1 cellular context compared by ENCODE assay signal in the genomic region with DNA sequence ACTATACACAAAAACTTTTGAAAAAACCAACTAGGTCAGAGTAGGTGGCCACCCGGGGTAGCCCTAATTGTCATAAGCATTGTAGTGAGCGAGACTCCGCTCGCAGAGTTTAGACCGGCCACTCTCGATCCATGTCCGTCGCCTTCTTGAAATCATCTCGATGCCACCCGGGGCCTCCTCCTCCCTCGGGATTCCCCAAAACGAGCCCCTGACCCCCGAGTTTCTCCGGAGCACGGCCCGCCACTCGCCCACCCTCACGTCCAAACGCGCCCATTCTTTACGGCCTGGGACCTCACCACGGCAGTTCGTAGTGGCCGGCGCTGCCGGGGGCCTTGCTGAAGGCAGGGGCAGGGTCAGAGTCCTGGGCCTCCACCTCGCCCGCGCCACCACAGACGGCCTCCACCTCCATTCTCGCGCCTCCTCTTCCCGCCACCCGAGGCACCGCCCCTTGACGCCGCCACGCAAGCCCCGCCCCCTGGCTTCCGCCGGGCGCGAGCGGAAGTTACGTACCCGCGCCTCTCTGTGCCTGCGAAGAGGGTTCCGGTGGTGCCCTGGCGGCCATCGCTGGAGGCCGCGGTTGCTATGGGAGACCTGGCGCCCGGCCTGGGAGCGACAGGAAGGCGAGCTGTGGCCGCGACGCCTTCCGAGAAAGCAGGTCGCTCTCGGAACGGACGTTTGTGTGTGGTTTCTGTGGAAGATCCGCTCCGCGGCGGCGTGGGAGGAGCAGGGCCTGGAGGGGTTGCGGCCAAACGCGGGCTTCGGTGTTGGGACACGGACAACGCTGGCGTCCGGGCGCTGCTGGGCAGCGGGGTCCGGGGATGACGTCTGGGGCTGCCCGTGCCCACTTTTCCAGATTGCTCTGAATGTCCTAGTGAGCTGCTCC.
TF ChIP-seq lines count a peak whose summit lies in the region.

A gene (minus strand): TSS at position 425 of the 883 bp plus-strand sequence. CDS start 16 bp downstream, at position 409.

TF ChIP-seq in HepG2, 621 proteins besides CTCF, POLR2A, EP300 and RAD21 (continued from another document):
- TF ChIP-seq, protein P1, sequence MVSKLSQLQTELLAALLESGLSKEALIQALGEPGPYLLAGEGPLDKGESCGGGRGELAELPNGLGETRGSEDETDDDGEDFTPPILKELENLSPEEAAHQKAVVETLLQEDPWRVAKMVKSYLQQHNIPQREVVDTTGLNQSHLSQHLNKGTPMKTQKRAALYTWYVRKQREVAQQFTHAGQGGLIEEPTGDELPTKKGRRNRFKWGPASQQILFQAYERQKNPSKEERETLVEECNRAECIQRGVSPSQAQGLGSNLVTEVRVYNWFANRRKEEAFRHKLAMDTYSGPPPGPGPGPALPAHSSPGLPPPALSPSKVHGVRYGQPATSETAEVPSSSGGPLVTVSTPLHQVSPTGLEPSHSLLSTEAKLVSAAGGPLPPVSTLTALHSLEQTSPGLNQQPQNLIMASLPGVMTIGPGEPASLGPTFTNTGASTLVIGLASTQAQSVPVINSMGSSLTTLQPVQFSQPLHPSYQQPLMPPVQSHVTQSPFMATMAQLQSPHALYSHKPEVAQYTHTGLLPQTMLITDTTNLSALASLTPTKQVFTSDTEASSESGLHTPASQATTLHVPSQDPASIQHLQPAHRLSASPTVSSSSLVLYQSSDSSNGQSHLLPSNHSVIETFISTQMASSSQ (IDR thresholded peaks at IDR 0.05; ENCODE audit: low read depth), result no peak
- TF ChIP-seq, protein P1 (CRISPR knock-in tag; IDR thresholded peaks at IDR 0.05; ENCODE audit: borderline replicate concordance), result peak; percentile 76; the same call in 1 of the 2 replicates
- TF ChIP-seq SP4 (CRISPR knock-in tag; IDR thresholded peaks at IDR 0.05) (peak; percentile 96), ARHGAP35 (CRISPR knock-in tag; IDR thresholded peaks at IDR 0.05; ENCODE audit: borderline replicate concordance) (peak; percentile 86), SRF (IDR thresholded peaks at IDR 0.05; ENCODE audit: low read depth, low read length) (no peak), TBL1XR1 (IDR thresholded peaks at IDR 0.05; ENCODE audit: borderline replicate concordance, low read length, partially characterized antibody) (no peak), ZNF326 (CRISPR knock-in tag; IDR thresholded peaks at IDR 0.05; ENCODE audit: borderline replicate concordance) (no peak)
- TF ChIP-seq, protein P2, sequence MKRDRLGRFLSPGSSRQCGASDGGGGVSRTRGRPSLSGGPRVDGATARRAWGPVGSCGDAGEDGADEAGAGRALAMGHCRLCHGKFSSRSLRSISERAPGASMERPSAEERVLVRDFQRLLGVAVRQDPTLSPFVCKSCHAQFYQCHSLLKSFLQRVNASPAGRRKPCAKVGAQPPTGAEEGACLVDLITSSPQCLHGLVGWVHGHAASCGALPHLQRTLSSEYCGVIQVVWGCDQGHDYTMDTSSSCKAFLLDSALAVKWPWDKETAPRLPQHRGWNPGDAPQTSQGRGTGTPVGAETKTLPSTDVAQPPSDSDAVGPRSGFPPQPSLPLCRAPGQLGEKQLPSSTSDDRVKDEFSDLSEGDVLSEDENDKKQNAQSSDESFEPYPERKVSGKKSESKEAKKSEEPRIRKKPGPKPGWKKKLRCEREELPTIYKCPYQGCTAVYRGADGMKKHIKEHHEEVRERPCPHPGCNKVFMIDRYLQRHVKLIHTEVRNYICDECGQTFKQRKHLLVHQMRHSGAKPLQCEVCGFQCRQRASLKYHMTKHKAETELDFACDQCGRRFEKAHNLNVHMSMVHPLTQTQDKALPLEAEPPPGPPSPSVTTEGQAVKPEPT (CRISPR knock-in tag; IDR thresholded peaks at IDR 0.05; ENCODE audit: low read depth), result no peak; the same call in 1 of the 2 replicates
- TF ChIP-seq, protein P3, sequence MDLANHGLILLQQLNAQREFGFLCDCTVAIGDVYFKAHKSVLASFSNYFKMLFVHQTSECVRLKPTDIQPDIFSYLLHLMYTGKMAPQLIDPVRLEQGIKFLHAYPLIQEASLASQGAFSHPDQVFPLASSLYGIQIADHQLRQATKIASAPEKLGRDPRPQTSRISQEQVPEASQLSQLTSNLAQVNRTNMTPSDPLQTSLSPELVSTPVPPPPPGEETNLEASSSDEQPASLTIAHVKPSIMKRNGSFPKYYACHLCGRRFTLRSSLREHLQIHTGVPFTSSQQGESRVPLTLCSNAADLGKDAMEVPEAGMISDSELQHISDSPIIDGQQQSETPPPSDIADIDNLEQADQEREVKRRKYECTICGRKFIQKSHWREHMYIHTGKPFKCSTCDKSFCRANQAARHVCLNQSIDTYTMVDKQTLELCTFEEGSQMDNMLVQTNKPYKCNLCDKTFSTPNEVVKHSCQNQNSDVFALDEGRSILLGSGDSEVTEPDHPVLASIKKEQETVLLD (CRISPR knock-in tag; IDR thresholded peaks at IDR 0.05; ENCODE audit: low read depth), result peak; percentile 31; the same call in 1 of the 2 replicates
- TF ChIP-seq, protein P4, sequence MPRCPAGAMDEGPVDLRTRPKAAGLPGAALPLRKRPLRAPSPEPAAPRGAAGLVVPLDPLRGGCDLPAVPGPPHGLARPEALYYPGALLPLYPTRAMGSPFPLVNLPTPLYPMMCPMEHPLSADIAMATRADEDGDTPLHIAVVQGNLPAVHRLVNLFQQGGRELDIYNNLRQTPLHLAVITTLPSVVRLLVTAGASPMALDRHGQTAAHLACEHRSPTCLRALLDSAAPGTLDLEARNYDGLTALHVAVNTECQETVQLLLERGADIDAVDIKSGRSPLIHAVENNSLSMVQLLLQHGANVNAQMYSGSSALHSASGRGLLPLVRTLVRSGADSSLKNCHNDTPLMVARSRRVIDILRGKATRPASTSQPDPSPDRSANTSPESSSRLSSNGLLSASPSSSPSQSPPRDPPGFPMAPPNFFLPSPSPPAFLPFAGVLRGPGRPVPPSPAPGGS (CRISPR knock-in tag; IDR thresholded peaks at IDR 0.05), result peak; percentile 93
- TF ChIP-seq, protein P5, sequence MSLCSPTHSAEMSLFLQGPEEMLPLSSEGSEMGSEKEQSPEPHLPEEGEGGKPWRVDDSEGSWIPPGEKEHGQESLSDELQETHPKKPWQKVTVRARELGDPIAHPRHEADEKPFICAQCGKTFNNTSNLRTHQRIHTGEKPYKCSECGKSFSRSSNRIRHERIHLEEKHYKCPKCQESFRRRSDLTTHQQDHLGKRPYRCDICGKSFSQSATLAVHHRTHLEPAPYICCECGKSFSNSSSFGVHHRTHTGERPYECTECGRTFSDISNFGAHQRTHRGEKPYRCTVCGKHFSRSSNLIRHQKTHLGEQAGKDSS (CRISPR knock-in tag; IDR thresholded peaks at IDR 0.05; ENCODE audit: borderline replicate concordance, low read depth), result no peak; the same call in 1 of the 2 replicates
